In the genomic region with DNA sequence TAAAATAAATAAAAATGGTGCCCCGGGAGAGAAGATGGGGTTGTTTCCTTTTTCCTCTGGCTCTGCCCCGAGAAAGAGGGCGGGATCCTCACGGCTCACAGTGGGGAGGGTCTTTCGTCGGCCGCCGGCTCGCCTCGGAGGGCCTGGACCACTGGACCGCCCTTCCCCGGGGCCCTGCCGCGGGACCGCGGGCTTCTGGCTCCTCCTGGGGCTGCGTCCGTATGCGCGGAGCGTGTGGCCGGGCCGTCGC, we compare ENCODE assay signal across 8 cellular contexts. TPM values are rescaled to one million over a fixed set of nuclear protein-coding genes. Genes with fewer than 3 reads are reported as not detected.
DNase-seq lines count a peak whose midpoint lies in the region; ATAC-seq, FAIRE-seq and TF ChIP-seq lines count a peak whose summit lies in the region.

No MANE protein-coding gene starts in this region.

- H3K9ac ChIP-seq in adipocyte (ENCODE audit: low read length), result no peak overlapping the region

- intact Hi-C loops in mucosa of descending colon (cut with DNase I, micrococcal nuclease), result no loop called here

- TF ChIP-seq CTCF in GM12875 (IDR thresholded peaks at IDR 0.05; ENCODE audit: borderline replicate concordance, insufficient read depth, low read depth, low read length), result no peak
- TF ChIP-seq CTCF in mucosa of descending colon (IDR thresholded peaks at IDR 0.05), result no peak
- no peak for TF ChIP-seq CTCF in D721Med (IDR thresholded peaks at IDR 0.05; ENCODE audit: insufficient read depth, missing control alignments)

- DNase-seq in adipocyte (ENCODE audit: low read depth), result no peak
- no peak for DNase-seq in mucosa of descending colon
- DNase-seq in iPS-NIHi7 (ENCODE audit: extremely low spot score), result no peak
- no peak for DNase-seq in G401 (ENCODE audit: low spot score)
- DNase-seq in D721Med (ENCODE audit: insufficient read length, low spot score), result no peak

- H3K9me3 ChIP-seq in adipocyte (ENCODE audit: control insufficient read depth, low read length) (no peaks in the 10 kb centered on the region), mucosa of descending colon (no peaks in the 10 kb centered on the region)

- in situ Hi-C loops in G401 (cut with HindIII; ENCODE audit: low sequenced_read_pairs), result no loop called here

- H3K4me3 ChIP-seq in GM12875 (ENCODE audit: low read depth, low read length) (peak overlapping the region; percentile 94), adipocyte (ENCODE audit: low read length) (peak overlapping the region; percentile 77), mucosa of descending colon (no peak overlapping the region)

- H3K4me1 ChIP-seq in adipocyte (ENCODE audit: control insufficient read depth, insufficient read depth, low read length) (peaks cover 12% of the 10 kb centered on the region), mucosa of descending colon (ENCODE audit: low read depth) (peaks cover 43% of the 10 kb centered on the region)

- peaks cover 46% of the 10 kb centered on the region for H3K27me3 ChIP-seq in adipocyte (replicated peaks; ENCODE audit: control insufficient read depth, insufficient read depth, low read length)

- H3K36me3 ChIP-seq in adipocyte (ENCODE audit: control insufficient read depth, insufficient read depth, low read length, severe bottlenecking), result no peaks in the 10 kb centered on the region
- no peaks in the 10 kb centered on the region for H3K36me3 ChIP-seq in mucosa of descending colon (ENCODE audit: low read depth)

- no peak for FAIRE-seq in D721Med (lab: Jason Lieb, UNC)

- ATAC-seq in HG03103 (IDR thresholded peaks at IDR 0.05; ENCODE audit: low read depth, unreplicated experiment) (peak; percentile 19), mucosa of descending colon (peak; percentile 24), GM18868 (IDR thresholded peaks at IDR 0.05; ENCODE audit: unreplicated experiment) (no peak)

RNA-seq across cellular contexts. Expression of a gene that starts 3.5 kb away (rescaled TPM):
- total RNA-seq in mucosa of descending colon, result under 1 TPM in 1 of 3 donors, not detected in 2; 0.79 TPM
- 47.0 and 69.7 TPM in 2 replicates for total RNA-seq in G401 (2014; rRNA removed; shearing (Covaris generic))

RNA-seq across cellular contexts. Expression of a gene that starts 58.0 kb away (rescaled TPM):
- total RNA-seq in mucosa of descending colon, result 10 to 100 TPM; 74.6 to 79.3 (median 76.8) TPM
- total RNA-seq in G401 (2014; rRNA removed; shearing (Covaris generic)), result 10.3 and 17.0 TPM in 2 replicates

Comparison
In these comparisons a context has a peak if more than half of its experiments do, and no peak if none do; other contexts are left out.
1. RNA of a gene that starts 3.5 kb away (total RNA-seq): 47.0 to 69.7 TPM in G401; 0.79 TPM in mucosa of descending colon; every median in the first group is over 10 times any median in the second.